Comparison of ENCODE assay signal across 17 cellular contexts in the genomic region with DNA sequence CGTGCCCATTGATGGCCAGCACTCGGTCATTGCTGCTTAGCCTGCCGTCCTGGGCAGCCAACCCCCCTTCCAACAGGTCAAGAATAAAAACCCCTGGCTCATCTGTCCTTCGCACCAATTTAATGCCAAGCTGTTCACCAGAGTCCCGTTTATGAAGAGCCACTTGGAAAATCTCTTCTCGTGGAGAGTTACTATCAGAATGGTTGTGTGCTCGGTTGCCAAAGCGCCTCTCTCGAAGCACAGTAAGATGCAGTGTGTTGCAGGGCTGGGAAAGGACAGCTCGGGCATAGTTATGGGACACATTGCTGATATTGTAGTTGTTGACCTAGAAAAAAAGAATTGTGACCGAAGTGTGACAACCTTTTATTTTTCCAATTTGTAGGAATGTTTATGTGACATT. TPM values are rescaled to one million over a fixed set of nuclear protein-coding genes. Genes with fewer than 3 reads are reported as not detected.
DNase-seq lines count a peak whose midpoint lies in the region; ATAC-seq and TF ChIP-seq lines count a peak whose summit lies in the region.
"Had no signal": no experiment of that assay in that cellular context is flagged by ENCODE, and none has a peak within 500 bp of the region (broad histone marks: within the 10 kb centered on the region; RNA-seq: fewer than 3 reads in every experiment).

No MANE protein-coding gene starts in this region.

- H3K4me3 ChIP-seq in CD4-positive, CD25-positive, alpha-beta regulatory T cell (ENCODE audit: low read depth, low read length): no peak overlapping the region
- H3K4me3 ChIP-seq in heart left ventricle (no peak overlapping the region), left ventricle myocardium inferior (no peak overlapping the region), tibial nerve (no peak overlapping the region)
- H3K4me3 ChIP-seq: GM23248 had no signal

- H3K27me3 Mint-ChIP-seq in CD4-positive, CD25-positive, alpha-beta regulatory T cell: no peaks in the 10 kb centered on the region
- H3K27me3 Mint-ChIP-seq in CD4-positive, alpha-beta T cell: no peaks in the 10 kb centered on the region

- POLR2A ChIA-PET in CD4-positive, alpha-beta T cell (lab: Charles Lee): interaction anchor here (4.7 kb wide), 1 partner anchor 58 kb away, joined by 25 read pairs; a partner anchor contains a TSS

- H3K36me3 Mint-ChIP-seq in CD4-positive, CD25-positive, alpha-beta regulatory T cell: peaks cover 33% of the 10 kb centered on the region
- peaks cover 40% of the 10 kb centered on the region for H3K36me3 Mint-ChIP-seq in CD4-positive, alpha-beta T cell (ENCODE audit: low read depth)

- no peaks in the 10 kb centered on the region for H3K9me3 Mint-ChIP-seq in CD4-positive, CD25-positive, alpha-beta regulatory T cell
- no peaks in the 10 kb centered on the region for H3K9me3 Mint-ChIP-seq in CD4-positive, alpha-beta T cell

- H3K9me3 ChIP-seq in CD4-positive, CD25-positive, alpha-beta regulatory T cell (ENCODE audit: control insufficient read depth in 2 of 2, low read length in 2 of 2): no peaks in the 10 kb centered on the region
- H3K9me3 ChIP-seq in CD4-positive, alpha-beta T cell (ENCODE audit: control insufficient read depth, low read length): no peaks in the 10 kb centered on the region
- H3K9me3 ChIP-seq in heart left ventricle (no peaks in the 10 kb centered on the region), left ventricle myocardium inferior (replicated peaks) (no peaks in the 10 kb centered on the region), tibial nerve (no peaks in the 10 kb centered on the region)

- CTCF ChIA-PET in CD4-positive, alpha-beta T cell (lab: Charles Lee): no interaction called here

- peak overlapping the region in 2 of 3 donors; percentile 18 to 59 for H3K27ac Mint-ChIP-seq in CD4-positive, CD25-positive, alpha-beta regulatory T cell
- H3K27ac Mint-ChIP-seq in CD4-positive, alpha-beta T cell: peak overlapping the region; percentile 72

- peaks cover 36% of the 10 kb centered on the region for H3K36me3 ChIP-seq in CD4-positive, CD25-positive, alpha-beta regulatory T cell (ENCODE audit: control insufficient read depth, insufficient read depth, low read length)
- H3K36me3 ChIP-seq in heart left ventricle (peaks cover 0 to 88% (median 33%) of the 10 kb centered on the region in 9 donors), left ventricle myocardium inferior (peaks cover 40% of the 10 kb centered on the region), tibial nerve (peaks cover 0 to 48% (median 0%) of the 10 kb centered on the region in 3 donors)

- intact Hi-C loops in CD4-positive, alpha-beta T cell (cut with DNase I, micrococcal nuclease): loop anchor here in 1 of 2 experiments (10.0 kb wide), 1 partner anchor 252 kb away; no protein-coding TSS in a partner anchor
- intact Hi-C loops in heart left ventricle (cut with DNase I): loop anchor here in 1 of 10 donors (10.0 kb wide), 1 partner anchor 52 kb away; no protein-coding TSS in a partner anchor
- intact Hi-C loops in left ventricle myocardium inferior (cut with micrococcal nuclease): no loop called here

- H3K4me3 Mint-ChIP-seq in CD4-positive, CD25-positive, alpha-beta regulatory T cell: no peak overlapping the region
- no peak overlapping the region for H3K4me3 Mint-ChIP-seq in CD4-positive, alpha-beta T cell

- WGBS in heart left ventricle, 4 donors: 47 to 67% (median 61%) methylated on average over 11 of the region's 11 CpGs
- 95 to 96% methylated on average over 11 of the region's 11 CpGs for WGBS in tibial nerve, 2 donors

- DNase-seq in CD4-positive, CD25-positive, alpha-beta regulatory T cell: no peak
- no peak for DNase-seq in CD4-positive, alpha-beta T cell
- DNase-seq in heart left ventricle (peak in 4 of 5 donors; percentile 25 to 63 (median 37)), left ventricle myocardium inferior (peak; percentile 31), tibial nerve (ENCODE audit: low spot score in 2 of 2) (no peak), dermis blood vessel endothelial cell (no peak), NK-92 (lab: John Stamatoyannopoulos, UW; ENCODE audit: unreplicated experiment) (no peak)
- DNase-seq: C1 segment of cervical spinal cord, Calu3, COR-L47, DMS53, DMS79 treated with DMSO at 0.1 percent for 48 hours, GF-D8, GM23248, H7, HCEC 1CT had no signal

- TF ChIP-seq EP300 in tibial nerve (IDR thresholded peaks at IDR 0.05): no peak

- TF ChIP-seq POLR2A in heart left ventricle (IDR thresholded peaks at IDR 0.05) (no peak), tibial nerve (IDR thresholded peaks at IDR 0.05) (no peak)

- no peak for TF ChIP-seq CTCF in CD4-positive, alpha-beta T cell (IDR thresholded peaks at IDR 0.05)
- no peak for TF ChIP-seq CTCF in heart left ventricle (IDR thresholded peaks at IDR 0.05)
- no peak for TF ChIP-seq CTCF in left ventricle myocardium inferior (IDR thresholded peaks at IDR 0.05; ENCODE audit: borderline replicate concordance)
- no peak for TF ChIP-seq CTCF in tibial nerve (IDR thresholded peaks at IDR 0.05)

- no peaks in the 10 kb centered on the region for H3K27me3 ChIP-seq in CD4-positive, CD25-positive, alpha-beta regulatory T cell (ENCODE audit: control insufficient read depth, insufficient read depth, low read length)
- H3K27me3 ChIP-seq in CD4-positive, alpha-beta T cell (ENCODE audit: control insufficient read depth, insufficient read depth, low read length): no peaks in the 10 kb centered on the region
- H3K27me3 ChIP-seq in heart left ventricle (no peaks in the 10 kb centered on the region), left ventricle myocardium inferior (ENCODE audit: low read depth) (no peaks in the 10 kb centered on the region), tibial nerve (no peaks in the 10 kb centered on the region)

- no peak for ATAC-seq in CD4-positive, CD25-positive, alpha-beta regulatory T cell (ENCODE audit: low read depth in 2 of 2)
- no peak for ATAC-seq in CD4-positive, alpha-beta T cell (ENCODE audit: poor library complexity)
- ATAC-seq in heart left ventricle: peak; percentile 91 to 96 (median 94)
- no peak for ATAC-seq in GM21786 (IDR thresholded peaks at IDR 0.05; ENCODE audit: unreplicated experiment)

- H3K4me1 Mint-ChIP-seq in CD4-positive, CD25-positive, alpha-beta regulatory T cell: peaks cover 14 to 30% (median 23%) of the 10 kb centered on the region in 4 donors
- peaks cover 21% of the 10 kb centered on the region for H3K4me1 Mint-ChIP-seq in CD4-positive, alpha-beta T cell (ENCODE audit: low read depth)

- H3K27ac ChIP-seq in CD4-positive, CD25-positive, alpha-beta regulatory T cell (ENCODE audit: insufficient read depth, low read length, poor library complexity, severe bottlenecking): no peak overlapping the region
- no peak overlapping the region for H3K27ac ChIP-seq in CD4-positive, alpha-beta T cell (ENCODE audit: low read depth, low read length)
- H3K27ac ChIP-seq in heart left ventricle (peak overlapping the region in 9 of 12 donors; percentile 1 to 63 (median 39)), left ventricle myocardium inferior (replicated peaks) (peak overlapping the region; percentile 68), tibial nerve (no peak overlapping the region)
- H3K27ac ChIP-seq: GM23248 had no signal

- peaks cover 17% of the 10 kb centered on the region for H3K4me1 ChIP-seq in CD4-positive, CD25-positive, alpha-beta regulatory T cell (ENCODE audit: control insufficient read depth, insufficient read depth, low read length, poor library complexity, severe bottlenecking)
- H3K4me1 ChIP-seq in heart left ventricle: peaks cover 0 to 11% (median 0%) of the 10 kb centered on the region in 12 donors
- H3K4me1 ChIP-seq in left ventricle myocardium inferior: peaks cover 19% of the 10 kb centered on the region
- H3K4me1 ChIP-seq in tibial nerve: no peaks in the 10 kb centered on the region

RNA-seq across cellular contexts. Expression of a gene that starts 57.9 kb away (rescaled TPM):
- total RNA-seq in CD4-positive, CD25-positive, alpha-beta regulatory T cell: 6.5 TPM
- polyA plus RNA-seq in CD4-positive, CD25-positive, alpha-beta regulatory T cell: 1 to 10 TPM; 3.7 to 5.0 (median 4.8) TPM
- 1 to 10 TPM; 3.5 to 3.9 TPM for total RNA-seq in CD4-positive, alpha-beta T cell
- total RNA-seq in heart left ventricle: 10 to 100 TPM; 10.7 to 18.7 (median 14.9) TPM
- 1 to 10 TPM; 3.6 to 9.3 TPM for polyA plus RNA-seq in heart left ventricle
- total RNA-seq in left ventricle myocardium inferior: 11.2 TPM
- total RNA-seq in tibial nerve: 1 to 10 TPM; 4.6 to 7.3 (median 6.7) TPM
- 12.4 and 12.8 TPM in 2 replicates for total RNA-seq in dermis blood vessel endothelial cell

RNA-seq across cellular contexts. Expression of a gene that starts 59.2 kb away (rescaled TPM):
- total RNA-seq in CD4-positive, CD25-positive, alpha-beta regulatory T cell: 150 TPM
- 100 to 1,000 TPM; 184 to 239 (median 211) TPM for polyA plus RNA-seq in CD4-positive, CD25-positive, alpha-beta regulatory T cell
- total RNA-seq in CD4-positive, alpha-beta T cell: 100 to 1,000 TPM; 197 to 200 TPM
- total RNA-seq in heart left ventricle: 100 to 1,000 TPM in 2 of 9 donors, 10 to 100 TPM in 7; 70.1 to 103 (median 87.4) TPM
- 100 to 1,000 TPM in 1 of 2 donors, 10 to 100 TPM in 1; 68.4 to 152 TPM for polyA plus RNA-seq in heart left ventricle
- total RNA-seq in left ventricle myocardium inferior: 73.5 TPM
- 10 to 100 TPM; 63.8 to 81.5 (median 73.3) TPM for total RNA-seq in tibial nerve
- 106 and 116 TPM in 2 replicates for total RNA-seq in dermis blood vessel endothelial cell

Comparison
In these comparisons a context has a peak if more than half of its experiments do, and no peak if none do; other contexts are left out.
1. ATAC-seq: peak in heart left ventricle (4 of 4); none in CD4-positive, CD25-positive, alpha-beta regulatory T cell (0 of 2), CD4-positive, alpha-beta T cell (single experiment) and GM21786 (single experiment).
2. DNase-seq: peak in heart left ventricle (4 of 5) and left ventricle myocardium inferior (single experiment); none in CD4-positive, CD25-positive, alpha-beta regulatory T cell (0 of 3), CD4-positive, alpha-beta T cell (0 of 10), tibial nerve (0 of 2), dermis blood vessel endothelial cell (single experiment) and NK-92 (single experiment).
3. H3K27ac ChIP-seq: peak in heart left ventricle (9 of 12) and left ventricle myocardium inferior (single experiment); none in CD4-positive, CD25-positive, alpha-beta regulatory T cell (single experiment), CD4-positive, alpha-beta T cell (single experiment) and tibial nerve (0 of 4).